Comparison of ENCODE assay signal across 19 cellular contexts in the genomic region with DNA sequence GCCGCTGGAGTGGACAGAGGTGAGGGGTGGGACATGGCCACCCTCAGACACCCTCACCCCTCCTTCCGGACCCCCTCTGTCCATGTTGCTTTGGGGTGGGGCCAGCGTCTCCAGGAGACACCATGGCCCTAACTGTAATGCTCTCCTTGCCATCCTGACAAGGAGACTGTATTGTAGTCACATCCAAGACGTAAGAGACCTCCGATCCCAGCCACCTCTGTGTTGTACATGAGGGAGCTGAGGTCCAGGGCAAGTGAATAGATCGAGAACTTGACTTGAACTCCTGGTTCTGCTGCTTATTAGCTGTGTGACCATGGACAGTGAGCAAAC.
"Had no signal": no experiment of that assay in that cellular context is flagged by ENCODE, and none has a peak within 500 bp of the region (broad histone marks: within the 10 kb centered on the region; RNA-seq: fewer than 3 reads in every experiment).

No MANE protein-coding gene starts in this region.

- H3K9me3 ChIP-seq: gastrocnemius medialis, neutrophil, SK-N-SH, suprapubic skin had no signal

- H3K27me3 Mint-ChIP-seq: activated naive CD4-positive, alpha-beta T cell treated with anti-CD3 and anti-CD28 coated beads, Interleukin-2, amount 10 ng/mL, durations not matched to agents 7 days and 5 days; type B pancreatic cell had no signal

- H3K27ac ChIP-seq: neutrophil, suprapubic skin had no signal

- H3K4me3 Mint-ChIP-seq: activated naive CD4-positive, alpha-beta T cell treated with anti-CD3 and anti-CD28 coated beads, Interleukin-2, amount 10 ng/mL, durations not matched to agents 7 days and 5 days; activated T-helper 1 cell treated with anti-CD3 and anti-CD28 coated beads, Interleukin-12 subunit alpha, Interleukin-12 subunit beta, Interleukin-2, Interleukin-4 antibody, amounts not matched to agents 30 ng/mL and 10 ng/mL and 1 ng/mL, durations not matched to agents 14 hours and 24 hours and 36 hours; type B pancreatic cell had no signal

- H3K4me3 ChIP-seq: dorsolateral prefrontal cortex, gastrocnemius medialis, lung, suprapubic skin had no signal

- DNase-seq: activated CD4-positive, alpha-beta T cell treated with anti-CD3 and anti-CD28 coated beads, Interleukin-2, amount 50 U/mL, for 48 hours; activated CD4-positive, CD25-positive, alpha-beta regulatory T cell treated with anti-CD3 and anti-CD28 coated beads, Interleukin-2, amount 50 U/mL, for 72 hours; activated CD8-positive, alpha-beta memory T cell treated with anti-CD3 and anti-CD28 coated beads, Interleukin-2, amount 50 U/mL, for 48 hours; activated naive CD4-positive, alpha-beta T cell treated with anti-CD3 and anti-CD28 coated beads, Interleukin-2, amount 10 ng/mL, durations not matched to agents 7 days and 5 days; dorsolateral prefrontal cortex; erythroblast; gastrocnemius medialis; left colon; midbrain; retina; SK-N-SH; stimulated activated CD4-positive, alpha-beta T cell treated with anti-CD3 and anti-CD28 coated beads, Interleukin-2, amount 100 ng/mL, for 48 hours; stimulated activated naive CD4-positive, alpha-beta T cell treated with Interleukin-2 at 50 U/mL for 16 hours; T-helper 1 cell had no signal

- ATAC-seq: gastrocnemius medialis, left colon had no signal

- H3K27me3 ChIP-seq: dorsolateral prefrontal cortex, gastrocnemius medialis, neutrophil, suprapubic skin had no signal

- H3K9me3 Mint-ChIP-seq: activated naive CD4-positive, alpha-beta T cell treated with anti-CD3 and anti-CD28 coated beads, Interleukin-2, amount 10 ng/mL, durations not matched to agents 7 days and 5 days; activated T-helper 1 cell treated with anti-CD3 and anti-CD28 coated beads, Interleukin-12 subunit alpha, Interleukin-12 subunit beta, Interleukin-2, Interleukin-4 antibody, amounts not matched to agents 30 ng/mL and 10 ng/mL and 1 ng/mL, durations not matched to agents 14 hours and 24 hours and 36 hours; type B pancreatic cell had no signal

- H3K4me1 ChIP-seq: suprapubic skin had no signal

- H3K27ac Mint-ChIP-seq: activated naive CD4-positive, alpha-beta T cell treated with anti-CD3 and anti-CD28 coated beads, Interleukin-2, amount 10 ng/mL, durations not matched to agents 7 days and 5 days; type B pancreatic cell had no signal
